ENCODE assay signal across 13 cellular contexts in the genomic region with DNA sequence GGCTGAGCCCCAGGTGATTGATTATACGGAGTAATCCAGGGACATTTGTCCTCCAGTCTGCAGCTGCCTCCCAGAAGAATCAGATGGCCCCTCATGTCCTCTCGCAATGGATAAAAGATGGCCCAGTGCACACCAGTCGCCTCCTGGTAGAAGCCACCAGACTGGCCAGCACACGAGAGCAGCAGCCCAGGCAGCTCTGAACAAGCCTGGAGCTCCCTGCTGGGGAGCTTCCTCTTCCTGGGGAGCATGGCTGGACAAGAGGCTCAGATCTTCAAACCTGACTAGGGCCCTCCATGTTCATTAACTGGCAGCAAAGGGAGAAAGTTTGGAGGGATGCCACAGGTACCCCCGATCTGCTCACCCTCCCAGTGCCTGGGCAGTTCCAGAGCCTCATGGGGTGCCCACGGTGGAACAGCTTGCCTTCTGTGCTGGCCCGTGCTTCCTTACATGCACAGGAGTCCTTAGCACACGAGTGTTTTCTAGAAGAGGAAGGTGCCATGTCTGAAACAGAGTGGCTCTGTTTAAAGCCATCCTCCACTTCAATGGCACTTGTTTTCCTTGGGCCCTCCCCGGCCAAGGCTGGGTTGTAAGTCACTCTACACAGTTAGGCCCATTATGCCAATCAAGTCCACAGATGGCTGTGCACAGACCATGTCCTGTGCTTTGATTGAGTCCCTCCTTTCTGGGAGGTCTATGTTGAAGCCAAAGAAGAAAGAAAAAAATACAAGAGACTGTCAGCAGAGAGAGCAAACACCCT.
DNase-seq lines count a peak whose midpoint lies in the region; ATAC-seq and TF ChIP-seq lines count a peak whose summit lies in the region.
"Had no signal": no experiment of that assay in that cellular context is flagged by ENCODE, and none has a peak within 500 bp of the region (broad histone marks: within the 10 kb centered on the region; RNA-seq: fewer than 3 reads in every experiment).

No MANE protein-coding gene starts in this region.

- no peak for DNase-seq in activated naive CD4-positive, alpha-beta T cell treated with anti-CD3 and anti-CD28 coated beads, Interleukin-2, amount 50 U/mL, for 72 hours (ENCODE audit: low spot score in 2 of 2)
- DNase-seq in activated naive CD4-positive, alpha-beta T cell (lab: John Stamatoyannopoulos, UW), result no peak
- DNase-seq in glutamatergic neuron, result no peak
- no peak for DNase-seq in transverse colon
- DNase-seq in superior temporal gyrus (ENCODE audit: extremely low spot score), result no peak
- DNase-seq in gastrocnemius medialis, result no peak
- DNase-seq: activated CD8-positive, alpha-beta memory T cell treated with anti-CD3 and anti-CD28 coated beads for 24 hours; DMS79 treated with DMSO at 0.1 percent for 48 hours; uterus had no signal

- TF ChIP-seq EP300 in transverse colon (IDR thresholded peaks at IDR 0.05; ENCODE audit: low read depth), result no peak

- TF ChIP-seq CTCF in OCI-LY3 (IDR thresholded peaks at IDR 0.05; ENCODE audit: low read depth, low read length) (0 out of 2 replicates have a peak, but pooled peaks have one; percentile 3), glutamatergic neuron (IDR thresholded peaks at IDR 0.05; ENCODE audit: partially characterized antibody, unreplicated experiment) (no peak), transverse colon (IDR thresholded peaks at IDR 0.05) (no peak), gastrocnemius medialis (IDR thresholded peaks at IDR 0.05 in 4 of 5, conservative IDR thresholded peaks at IDR 0.05 in 1 of 5) (no peak)

- H3K4me3 ChIP-seq in OCI-LY3 (ENCODE audit: low read length), result peak overlapping the region; percentile 60
- no peak overlapping the region for H3K4me3 ChIP-seq in transverse colon
- no peak overlapping the region for H3K4me3 ChIP-seq in gastrocnemius medialis
- H3K4me3 ChIP-seq: coronary artery, skin epidermis, uterus had no signal

- H3K27ac Mint-ChIP-seq in activated naive CD4-positive, alpha-beta T cell treated with anti-CD3 and anti-CD28 coated beads, Interleukin-2, amount 50 U/mL, for 72 hours, result peak overlapping the region; percentile 68 to 89
- H3K27ac Mint-ChIP-seq in glutamatergic neuron (ENCODE audit: unreplicated experiment), result peak overlapping the region; percentile 88

- no peak overlapping the region for H2AFZ ChIP-seq in OCI-LY3 (ENCODE audit: low read depth, low read length)

- in situ Hi-C loops in transverse colon (cut with MboI; ENCODE audit: low pct_ligation_motif_present in 1 of 4, low pct_unique_long_range_greater_than_20kb in 1 of 4, low sequenced_read_pairs in 3 of 4) (loop anchor here in 1 of 4 donors (25.0 kb wide), 1 partner anchor 641 kb away; no protein-coding TSS in a partner anchor), gastrocnemius medialis (cut with MboI; ENCODE audit: low sequenced_read_pairs in 4 of 4) (no loop called here)

- peaks cover 63% of the 10 kb centered on the region for H3K4me1 ChIP-seq in OCI-LY3 (ENCODE audit: low read length)
- H3K4me1 ChIP-seq in transverse colon, result peaks cover 0 to 12% (median 8%) of the 10 kb centered on the region in 4 donors
- peaks cover 12 to 16% of the 10 kb centered on the region in 2 donors for H3K4me1 ChIP-seq in gastrocnemius medialis
- H3K4me1 ChIP-seq: uterus had no signal

- 88% methylated on average over 9 of the region's 9 CpGs; no CpG with 5 or more reads in 1 of the 2 donors for WGBS in transverse colon (ENCODE audit: low coverage in 1 of 2), 2 donors

- peaks cover 83% of the 10 kb centered on the region for H3K79me2 ChIP-seq in OCI-LY3 (ENCODE audit: low read length)

- H3K27me3 ChIP-seq in OCI-LY3 (ENCODE audit: low read depth, low read length), result no peaks in the 10 kb centered on the region
- H3K27me3 ChIP-seq in transverse colon, result no peaks in the 10 kb centered on the region
- no peaks in the 10 kb centered on the region for H3K27me3 ChIP-seq in gastrocnemius medialis
- H3K27me3 ChIP-seq: uterus had no signal

- peaks cover 70% of the 10 kb centered on the region for H3K4me1 Mint-ChIP-seq in glutamatergic neuron (ENCODE audit: low read depth, unreplicated experiment)

- H3K27ac ChIP-seq in OCI-LY3 (ENCODE audit: low read length) (peak overlapping the region; percentile 98), transverse colon (peak overlapping the region in 3 of 4 donors; percentile 29 to 42 (median 38)), gastrocnemius medialis (peak overlapping the region in 1 of 4 donors; percentile 44)
- H3K27ac ChIP-seq: coronary artery, uterus had no signal

- H3K9me3 Mint-ChIP-seq in activated naive CD4-positive, alpha-beta T cell treated with anti-CD3 and anti-CD28 coated beads, Interleukin-2, amount 50 U/mL, for 72 hours, result no peaks in the 10 kb centered on the region
- H3K9me3 Mint-ChIP-seq in glutamatergic neuron (ENCODE audit: unreplicated experiment), result peaks cover 55% of the 10 kb centered on the region

- no peak for ATAC-seq in activated naive CD4-positive, alpha-beta T cell treated with anti-CD3 and anti-CD28 coated beads, Interleukin-2, amount 50 U/mL, for 72 hours
- no peak for ATAC-seq in gastrocnemius medialis
- ATAC-seq in GM21515 (IDR thresholded peaks at IDR 0.05; ENCODE audit: unreplicated experiment), result no peak

- H3K9ac ChIP-seq in OCI-LY3 (ENCODE audit: low read length), result peak overlapping the region; percentile 88

- H3K27me3 Mint-ChIP-seq in glutamatergic neuron (ENCODE audit: unreplicated experiment), result peaks cover 27% of the 10 kb centered on the region

- peak overlapping the region; percentile 61 for H3K4me3 Mint-ChIP-seq in glutamatergic neuron (ENCODE audit: unreplicated experiment)

- peak overlapping the region; percentile 78 for H3K4me2 ChIP-seq in OCI-LY3 (ENCODE audit: low read length)

- H3K36me3 Mint-ChIP-seq in activated naive CD4-positive, alpha-beta T cell treated with anti-CD3 and anti-CD28 coated beads, Interleukin-2, amount 50 U/mL, for 72 hours, result peaks cover 6 to 16% of the 10 kb centered on the region in 2 donors
- peaks cover 14% of the 10 kb centered on the region for H3K36me3 Mint-ChIP-seq in glutamatergic neuron (ENCODE audit: unreplicated experiment)

- H3K9me3 ChIP-seq in OCI-LY3 (ENCODE audit: insufficient read depth, low read length), result no peaks in the 10 kb centered on the region
- H3K9me3 ChIP-seq in transverse colon, result no peaks in the 10 kb centered on the region
- H3K9me3 ChIP-seq in gastrocnemius medialis, result no peaks in the 10 kb centered on the region
- H3K9me3 ChIP-seq: uterus had no signal

- intact Hi-C loops in transverse colon (cut with DNase I; ENCODE audit: low total_unique reads) (no loop called here), gastrocnemius medialis (cut with DNase I; ENCODE audit: low total_unique reads) (no loop called here)

- no peak for TF ChIP-seq POLR2A in transverse colon (IDR thresholded peaks at IDR 0.05)
- TF ChIP-seq POLR2A in gastrocnemius medialis (IDR thresholded peaks at IDR 0.05), result no peak

- peaks cover 87% of the 10 kb centered on the region for H3K36me3 ChIP-seq in OCI-LY3 (replicated peaks; ENCODE audit: low read depth, low read length)
- H3K36me3 ChIP-seq in transverse colon, result peaks cover 0 to 28% (median 8%) of the 10 kb centered on the region in 4 donors
- peaks cover 0 to 86% of the 10 kb centered on the region in 2 donors for H3K36me3 ChIP-seq in gastrocnemius medialis
- H3K36me3 ChIP-seq: uterus had no signal

- no peaks in the 10 kb centered on the region for H4K20me1 ChIP-seq in OCI-LY3 (ENCODE audit: insufficient read depth, low read length)
